ENCODE assay signal across 9 cellular contexts in the genomic region with DNA sequence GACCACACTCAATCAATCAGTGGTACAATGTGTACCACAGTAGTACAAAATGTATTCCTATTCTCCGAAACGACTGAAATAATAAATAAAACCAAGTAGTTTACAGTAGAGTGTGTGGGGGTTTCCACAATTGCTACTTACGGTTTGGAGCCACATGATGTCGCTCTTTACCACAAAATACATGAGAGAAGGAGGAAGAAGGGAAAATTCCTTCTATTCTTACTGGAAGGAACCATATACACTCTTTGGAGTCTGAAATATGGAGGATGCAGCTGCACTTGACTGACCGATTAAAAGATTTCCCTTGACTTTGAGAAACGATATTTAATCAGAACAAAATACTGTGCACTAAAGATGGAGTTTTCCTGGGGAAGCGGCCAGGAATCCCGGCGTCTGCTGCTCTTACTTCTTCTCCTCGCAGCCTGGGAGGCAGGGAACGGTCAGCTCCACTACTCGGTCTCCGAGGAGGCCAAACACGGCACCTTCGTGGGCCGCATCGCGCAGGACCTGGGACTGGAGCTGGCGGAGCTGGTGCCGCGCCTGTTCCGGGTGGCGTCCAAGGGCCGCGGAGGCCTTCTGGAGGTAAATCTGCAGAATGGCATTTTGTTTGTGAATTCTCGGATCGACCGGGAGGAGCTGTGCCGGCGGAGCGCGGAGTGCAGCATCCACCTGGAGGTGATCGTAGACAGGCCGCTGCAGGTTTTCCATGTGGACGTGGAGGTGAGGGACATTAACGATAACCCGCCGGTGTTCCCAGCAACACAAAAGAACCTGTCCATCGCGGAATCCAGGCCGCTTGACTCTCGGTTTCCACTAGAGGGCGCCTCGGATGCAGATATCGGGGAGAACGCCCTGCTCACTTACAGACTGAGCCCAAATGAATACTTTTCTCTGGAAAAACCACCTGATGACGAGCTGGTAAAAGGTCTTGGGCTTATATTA. TPM values are rescaled to one million over a fixed set of nuclear protein-coding genes. Genes with fewer than 3 reads are reported as not detected.
DNase-seq lines count a peak whose midpoint lies in the region; ATAC-seq, FAIRE-seq and TF ChIP-seq lines count a peak whose summit lies in the region.
"Had no signal": no experiment of that assay in that cellular context is flagged by ENCODE, and none has a peak within 500 bp of the region (broad histone marks: within the 10 kb centered on the region; RNA-seq: fewer than 3 reads in every experiment).

A gene (plus strand): TSS at position 235 of the 942 bp plus-strand sequence.

- H3K27ac ChIP-seq in mesodermal cell (ENCODE audit: low read depth, low read length, severe bottlenecking), result peak within 1 kb of the TSS; percentile 43
- H3K27ac ChIP-seq: neutrophil had no signal

- 9 to 12% methylated on average over 17 to 23 of the region's 47 CpGs for WGBS in mesodermal cell (ENCODE audit: insufficient coverage in 2 of 2), 2 experiments

- H3K4me1 ChIP-seq in mesodermal cell (ENCODE audit: control insufficient read depth, insufficient read depth, low read length, poor library complexity, severe bottlenecking), result no peaks in the 10 kb centered on the region

- TF ChIP-seq CTCF in LNCaP clone FGC (IDR thresholded peaks at IDR 0.05; ENCODE audit: control insufficient read depth, extremely low read depth, insufficient read depth) (peak; percentile 57), choroid plexus epithelial cell (conservative IDR thresholded peaks at IDR 0.05; ENCODE audit: low read depth, low read length) (peak; percentile 18)

- no peak for TF ChIP-seq POLR2A in GM12891 (IDR thresholded peaks at IDR 0.05; ENCODE audit: low read depth, low read length)

- DNase-seq in D341Med (ENCODE audit: low spot score), result peak; percentile 55
- DNase-seq in LNCaP clone FGC (ENCODE audit: low read depth), result no peak
- peak; percentile 4 for DNase-seq in choroid plexus epithelial cell (ENCODE audit: low read depth)
- DNase-seq in activated CD8-positive, alpha-beta memory T cell treated with anti-CD3 and anti-CD28 coated beads, Interleukin-2, amount 50 U/mL, for 4 hours, result no peak
- DNase-seq in foreskin melanocyte, result no peak
- DNase-seq in GM12891 (ENCODE audit: insufficient read length, low spot score), result no peak

- no peaks in the 10 kb centered on the region for H3K9me3 ChIP-seq in mesodermal cell (ENCODE audit: control insufficient read depth, low read length)

- H3K4me3 ChIP-seq in LNCaP clone FGC (ENCODE audit: low read depth, low read length), result no peak within 1 kb of the TSS
- H3K4me3 ChIP-seq in choroid plexus epithelial cell (ENCODE audit: low read depth, low read length), result no peak within 1 kb of the TSS
- H3K4me3 ChIP-seq in mesodermal cell (ENCODE audit: extremely low read depth, insufficient read depth, low read length, poor library complexity, severe bottlenecking), result peak within 1 kb of the TSS; percentile 64

- ATAC-seq in GM18867 (IDR thresholded peaks at IDR 0.05; ENCODE audit: unreplicated experiment), result no peak

- no peak for FAIRE-seq in GM12891 (lab: Jason Lieb, UNC)

- no peaks in the 10 kb centered on the region for H3K36me3 ChIP-seq in mesodermal cell (ENCODE audit: control insufficient read depth, insufficient read depth, low read length)
- H3K36me3 ChIP-seq: neutrophil had no signal

TF ChIP-seq in GM12891, 5 proteins besides CTCF, POLR2A, EP300 and RAD21:
- TF ChIP-seq TAF1 (IDR thresholded peaks at IDR 0.05; ENCODE audit: low read depth, low read length), result no peak
- TF ChIP-seq SPI1 (IDR thresholded peaks at IDR 0.05; ENCODE audit: low read depth, low read length), result no peak
- no peak for TF ChIP-seq POU2F2 (IDR thresholded peaks at IDR 0.05; ENCODE audit: low read depth, low read length)
- no peak for TF ChIP-seq PAX5 (IDR thresholded peaks at IDR 0.05; ENCODE audit: insufficient read depth, low read length, severe bottlenecking)
- TF ChIP-seq POLR2AphosphoS5 (IDR thresholded peaks at IDR 0.05; ENCODE audit: low read depth, low read length), result no peak

RNA-seq across cellular contexts. Expression of the gene that starts here (rescaled TPM):
- polyA plus RNA-seq in mesodermal cell (2013, experiment 1 of 2), result 7.4 TPM
- 6.5 TPM for polyA plus RNA-seq in mesodermal cell (2013, experiment 2 of 2)
- 0.09 TPM for polyA plus RNA-seq in GM12891 (2012; ENCODE audit: low read depth, missing spikeins)

Comparison
In these comparisons a context has a peak if more than half of its experiments do, and no peak if none do; other contexts are left out.
1. DNase-seq: peak in D341Med (single experiment) and choroid plexus epithelial cell (single experiment); none in LNCaP clone FGC (single experiment), activated CD8-positive, alpha-beta memory T cell treated with anti-CD3 and anti-CD28 coated beads, Interleukin-2, amount 50 U/mL, for 4 hours (single experiment), foreskin melanocyte (single experiment) and GM12891 (single experiment).